ENCODE assay signal across 8 cellular contexts in the genomic region with DNA sequence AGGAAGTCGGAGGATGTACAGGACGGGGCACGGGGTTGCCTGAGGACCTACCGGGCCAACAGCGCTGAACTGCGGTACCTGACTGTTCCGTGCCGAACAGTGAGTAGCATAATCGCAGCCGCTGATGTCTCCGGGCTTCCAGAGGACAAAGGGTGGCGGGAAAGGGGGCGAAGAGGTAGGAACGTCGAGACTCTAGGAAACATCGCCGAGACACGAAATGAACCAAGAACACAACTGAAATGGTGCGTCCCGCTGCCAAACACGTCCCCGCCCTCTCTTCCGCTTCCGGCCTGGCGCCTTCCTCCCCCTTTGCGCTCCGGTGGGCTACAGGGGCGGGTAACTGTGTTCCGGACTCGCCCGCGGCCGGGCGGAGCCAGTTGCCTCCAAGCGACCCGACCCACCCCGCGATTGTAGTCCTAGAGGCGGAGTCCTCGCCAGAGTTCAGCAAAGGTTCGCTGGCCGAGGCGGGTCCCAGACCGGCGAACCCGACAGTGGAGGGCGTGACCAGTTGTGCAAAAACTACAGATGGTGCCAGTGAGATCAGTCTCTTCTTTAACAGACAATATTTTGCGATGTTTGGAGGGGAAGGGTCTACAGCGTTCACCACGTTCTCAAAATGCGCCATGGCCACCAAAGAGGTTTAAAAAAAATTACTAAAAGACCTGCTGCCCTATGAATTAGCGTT. TPM values are rescaled to one million over a fixed set of nuclear protein-coding genes. Genes with fewer than 3 reads are reported as not detected.
DNase-seq lines count a peak whose midpoint lies in the region; ATAC-seq and TF ChIP-seq lines count a peak whose summit lies in the region.

A gene (minus strand): TSS at position 257 of the 685 bp plus-strand sequence. CDS start 54 bp downstream, at position 203.

- H3K9me3 ChIP-seq in adipocyte (ENCODE audit: control insufficient read depth, low read length), result no peaks in the 10 kb centered on the region

- peaks cover 9% of the 10 kb centered on the region for H3K4me1 ChIP-seq in adipocyte (ENCODE audit: control insufficient read depth, insufficient read depth, low read length)

- peaks cover under 1% of the 10 kb centered on the region for H3K36me3 ChIP-seq in adipocyte (ENCODE audit: control insufficient read depth, insufficient read depth, low read length, severe bottlenecking)

- TF ChIP-seq CTCF in GM12875 (IDR thresholded peaks at IDR 0.05; ENCODE audit: borderline replicate concordance, insufficient read depth, low read depth, low read length) (0 out of 2 replicates have a peak, but pooled peaks have one; percentile 1), type B pancreatic cell (conservative IDR thresholded peaks at IDR 0.05) (peak; percentile 22)

- H3K27me3 ChIP-seq in adipocyte (replicated peaks; ENCODE audit: control insufficient read depth, insufficient read depth, low read length), result no peaks in the 10 kb centered on the region

- H3K9me3 Mint-ChIP-seq in type B pancreatic cell, result no peaks in the 10 kb centered on the region

- H3K4me3 ChIP-seq in GM12875 (ENCODE audit: low read depth, low read length), result peak within 1 kb of the TSS; percentile 97
- peak within 1 kb of the TSS; percentile 89 for H3K4me3 ChIP-seq in adipocyte (ENCODE audit: low read length)

- H3K4me3 Mint-ChIP-seq in type B pancreatic cell, result peak within 1 kb of the TSS; percentile 99

- peak within 1 kb of the TSS; percentile 90 for H3K9ac ChIP-seq in adipocyte (ENCODE audit: low read length)

- no peaks in the 10 kb centered on the region for H3K27me3 Mint-ChIP-seq in type B pancreatic cell

- peak within 1 kb of the TSS; percentile 99 for H3K27ac Mint-ChIP-seq in type B pancreatic cell

- intact Hi-C loops in cardiac septum (cut with DNase I), result no loop called here

- DNase-seq in NCI-H1436 (lab: John Stamatoyannopoulos, UW) (peak; percentile 55), T follicular helper cell (ENCODE audit: low read depth) (peak; percentile 87), adipocyte (ENCODE audit: low read depth) (peak; percentile 97), cardiac septum (ENCODE audit: low spot score) (peak; percentile 98), pons (ENCODE audit: low spot score) (peak; percentile 92), type B pancreatic cell (ENCODE audit: extremely low spot score, unreplicated experiment) (peak; percentile 96)

- H3K4me1 Mint-ChIP-seq in type B pancreatic cell (ENCODE audit: unreplicated experiment), result peaks cover 14% of the 10 kb centered on the region

- peaks cover 7% of the 10 kb centered on the region for H3K36me3 Mint-ChIP-seq in type B pancreatic cell

- ATAC-seq in HG02798 (IDR thresholded peaks at IDR 0.05; ENCODE audit: poor library complexity, unreplicated experiment), result peak; percentile 98

RNA-seq across cellular contexts. Expression of the gene that starts here (rescaled TPM):
- 22.5 TPM for total RNA-seq in cardiac septum
- 26.7 and 33.6 TPM in 2 replicates for total RNA-seq in type B pancreatic cell (ENCODE audit: low replicate concordance)

Comparison
In these comparisons a context has a peak if more than half of its experiments do, and no peak if none do; other contexts are left out.
1. Peak in every context shown above with its lines: DNase-seq, ATAC-seq and H3K4me3 ChIP-seq.